In genomic region chr22:23031795-23032194, GRCh38 we compare ENCODE assay signal across 9 cellular contexts.
"Had no signal": no experiment of that assay in that cellular context is flagged by ENCODE, and none has a peak within 500 bp of the region (broad histone marks: within the 10 kb centered on the region; RNA-seq: fewer than 3 reads in every experiment).

No MANE protein-coding gene starts in this region.

- H3K36me3 ChIP-seq: HAP-1 had no signal

- H3K9ac ChIP-seq: GM23248 had no signal

- H3K9me3 Mint-ChIP-seq: HFFc6 had no signal

- H3K4me3 ChIP-seq: GM23248, HAP-1 had no signal

- H2AFZ ChIP-seq: GM23248 had no signal

- H3K9me3 ChIP-seq: HAP-1 had no signal

- H3K27ac ChIP-seq: GM23248, HL-60 had no signal

- ATAC-seq: HCT116 had no signal

- H3K4me3 Mint-ChIP-seq: HFFc6 had no signal

- H3K27ac Mint-ChIP-seq: HFFc6 had no signal

- DNase-seq: GM23248, GOT3, H7, HFFc6, IMR-90, KBM-7 had no signal
